Comparison of ENCODE assay signal across 1 cellular context in the genomic region with DNA sequence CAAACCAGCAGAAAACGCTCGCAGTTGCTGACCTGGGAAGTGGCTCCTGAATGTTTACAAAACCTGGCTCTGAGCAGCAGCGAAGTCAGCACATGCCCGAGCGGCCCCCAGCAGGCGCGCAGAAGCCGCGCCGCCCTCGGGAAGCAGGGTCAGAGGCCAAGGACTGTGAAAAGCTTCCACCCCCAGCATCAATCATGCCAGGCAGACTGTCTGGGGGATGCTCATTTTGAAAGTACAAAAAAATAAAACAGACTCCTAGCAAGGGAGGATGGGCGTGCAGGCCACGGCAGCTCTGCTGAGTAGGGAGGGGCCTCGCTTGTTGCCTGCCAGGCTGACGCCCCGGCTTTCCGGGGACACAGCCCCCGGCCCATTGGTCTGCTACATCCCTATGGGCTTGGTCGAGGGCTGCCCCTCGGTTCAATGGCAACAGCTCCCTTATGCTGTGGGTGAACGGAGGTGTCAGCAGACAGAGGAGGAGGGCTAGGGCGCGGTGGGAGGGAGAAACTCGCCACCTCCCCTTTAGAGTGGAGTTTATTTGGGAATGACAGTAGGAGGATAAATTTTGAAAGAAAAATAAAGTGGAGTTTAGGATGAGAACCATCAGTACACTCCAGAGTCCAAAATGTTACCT.
TF ChIP-seq lines count a peak whose summit lies in the region.

No MANE protein-coding gene starts in this region.

TF ChIP-seq in HepG2, 621 proteins besides CTCF, POLR2A, EP300 and RAD21 (continued from another document and continues in another):
- TF ChIP-seq, protein P1, sequence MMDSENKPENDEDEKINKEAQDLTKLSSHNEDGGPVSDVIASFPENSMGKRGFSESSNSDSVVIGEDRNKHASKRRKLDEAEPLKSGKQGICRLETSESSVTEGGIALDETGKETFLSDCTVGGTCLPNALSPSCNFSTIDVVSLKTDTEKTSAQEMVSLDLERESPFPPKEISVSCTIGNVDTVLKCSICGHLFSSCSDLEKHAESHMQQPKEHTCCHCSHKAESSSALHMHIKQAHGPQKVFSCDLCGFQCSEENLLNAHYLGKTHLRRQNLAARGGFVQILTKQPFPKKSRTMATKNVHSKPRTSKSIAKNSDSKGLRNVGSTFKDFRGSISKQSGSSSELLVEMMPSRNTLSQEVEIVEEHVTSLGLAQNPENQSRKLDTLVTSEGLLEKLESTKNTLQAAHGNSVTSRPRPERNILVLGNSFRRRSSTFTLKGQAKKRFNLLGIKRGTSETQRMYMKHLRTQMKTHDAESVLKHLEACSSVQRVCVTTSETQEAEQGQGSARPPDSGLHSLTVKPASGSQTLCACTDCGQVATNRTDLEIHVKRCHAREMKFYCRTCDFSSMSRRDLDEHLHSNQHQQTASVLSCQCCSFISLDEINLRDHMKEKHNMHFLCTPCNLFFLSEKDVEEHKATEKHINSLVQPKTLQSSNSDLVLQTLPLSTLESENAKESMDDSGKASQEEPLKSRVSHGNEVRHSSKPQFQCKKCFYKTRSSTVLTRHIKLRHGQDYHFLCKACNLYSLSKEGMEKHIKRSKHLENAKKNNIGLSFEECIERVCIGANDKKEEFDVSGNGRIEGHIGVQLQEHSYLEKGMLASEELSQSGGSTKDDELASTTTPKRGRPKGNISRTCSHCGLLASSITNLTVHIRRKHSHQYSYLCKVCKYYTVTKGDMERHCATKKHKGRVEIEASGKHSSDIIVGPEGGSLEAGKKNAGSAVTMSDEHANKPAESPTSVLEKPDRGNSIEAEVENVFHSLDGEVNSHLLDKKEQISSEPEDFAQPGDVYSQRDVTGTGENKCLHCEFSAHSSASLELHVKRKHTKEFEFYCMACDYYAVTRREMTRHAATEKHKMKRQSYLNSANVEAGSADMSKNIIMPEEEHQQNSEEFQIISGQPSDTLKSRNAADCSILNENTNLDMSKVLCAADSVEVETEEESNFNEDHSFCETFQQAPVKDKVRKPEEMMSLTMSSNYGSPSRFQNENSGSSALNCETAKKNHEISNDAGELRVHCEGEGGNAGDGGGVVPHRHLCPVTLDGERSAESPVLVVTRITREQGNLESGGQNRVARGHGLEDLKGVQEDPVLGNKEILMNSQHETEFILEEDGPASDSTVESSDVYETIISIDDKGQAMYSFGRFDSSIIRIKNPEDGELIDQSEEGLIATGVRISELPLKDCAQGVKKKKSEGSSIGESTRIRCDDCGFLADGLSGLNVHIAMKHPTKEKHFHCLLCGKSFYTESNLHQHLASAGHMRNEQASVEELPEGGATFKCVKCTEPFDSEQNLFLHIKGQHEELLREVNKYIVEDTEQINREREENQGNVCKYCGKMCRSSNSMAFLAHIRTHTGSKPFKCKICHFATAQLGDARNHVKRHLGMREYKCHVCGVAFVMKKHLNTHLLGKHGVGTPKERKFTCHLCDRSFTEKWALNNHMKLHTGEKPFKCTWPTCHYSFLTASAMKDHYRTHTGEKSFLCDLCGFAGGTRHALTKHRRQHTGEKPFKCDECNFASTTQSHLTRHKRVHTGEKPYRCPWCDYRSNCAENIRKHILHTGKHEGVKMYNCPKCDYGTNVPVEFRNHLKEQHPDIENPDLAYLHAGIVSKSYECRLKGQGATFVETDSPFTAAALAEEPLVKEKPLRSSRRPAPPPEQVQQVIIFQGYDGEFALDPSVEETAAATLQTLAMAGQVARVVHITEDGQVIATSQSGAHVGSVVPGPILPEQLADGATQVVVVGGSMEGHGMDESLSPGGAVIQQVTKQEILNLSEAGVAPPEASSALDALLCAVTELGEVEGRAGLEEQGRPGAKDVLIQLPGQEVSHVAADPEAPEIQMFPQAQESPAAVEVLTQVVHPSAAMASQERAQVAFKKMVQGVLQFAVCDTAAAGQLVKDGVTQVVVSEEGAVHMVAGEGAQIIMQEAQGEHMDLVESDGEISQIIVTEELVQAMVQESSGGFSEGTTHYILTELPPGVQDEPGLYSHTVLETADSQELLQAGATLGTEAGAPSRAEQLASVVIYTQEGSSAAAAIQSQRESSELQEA (CRISPR knock-in tag; IDR thresholded peaks at IDR 0.05; ENCODE audit: not compliant biosample characterization), result peak; percentile 97
- TF ChIP-seq, protein P2, sequence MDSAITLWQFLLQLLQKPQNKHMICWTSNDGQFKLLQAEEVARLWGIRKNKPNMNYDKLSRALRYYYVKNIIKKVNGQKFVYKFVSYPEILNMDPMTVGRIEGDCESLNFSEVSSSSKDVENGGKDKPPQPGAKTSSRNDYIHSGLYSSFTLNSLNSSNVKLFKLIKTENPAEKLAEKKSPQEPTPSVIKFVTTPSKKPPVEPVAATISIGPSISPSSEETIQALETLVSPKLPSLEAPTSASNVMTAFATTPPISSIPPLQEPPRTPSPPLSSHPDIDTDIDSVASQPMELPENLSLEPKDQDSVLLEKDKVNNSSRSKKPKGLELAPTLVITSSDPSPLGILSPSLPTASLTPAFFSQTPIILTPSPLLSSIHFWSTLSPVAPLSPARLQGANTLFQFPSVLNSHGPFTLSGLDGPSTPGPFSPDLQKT (CRISPR knock-in tag; IDR thresholded peaks at IDR 0.05; ENCODE audit: borderline replicate concordance), result peak; percentile 78; the same call in 1 of the 2 replicates
- TF ChIP-seq SOX5 (CRISPR knock-in tag; IDR thresholded peaks at IDR 0.05; ENCODE audit: borderline replicate concordance), result peak; percentile 86
- no peak for TF ChIP-seq RARG (CRISPR knock-in tag; IDR thresholded peaks at IDR 0.05; ENCODE audit: low read depth)
- TF ChIP-seq, protein P3, sequence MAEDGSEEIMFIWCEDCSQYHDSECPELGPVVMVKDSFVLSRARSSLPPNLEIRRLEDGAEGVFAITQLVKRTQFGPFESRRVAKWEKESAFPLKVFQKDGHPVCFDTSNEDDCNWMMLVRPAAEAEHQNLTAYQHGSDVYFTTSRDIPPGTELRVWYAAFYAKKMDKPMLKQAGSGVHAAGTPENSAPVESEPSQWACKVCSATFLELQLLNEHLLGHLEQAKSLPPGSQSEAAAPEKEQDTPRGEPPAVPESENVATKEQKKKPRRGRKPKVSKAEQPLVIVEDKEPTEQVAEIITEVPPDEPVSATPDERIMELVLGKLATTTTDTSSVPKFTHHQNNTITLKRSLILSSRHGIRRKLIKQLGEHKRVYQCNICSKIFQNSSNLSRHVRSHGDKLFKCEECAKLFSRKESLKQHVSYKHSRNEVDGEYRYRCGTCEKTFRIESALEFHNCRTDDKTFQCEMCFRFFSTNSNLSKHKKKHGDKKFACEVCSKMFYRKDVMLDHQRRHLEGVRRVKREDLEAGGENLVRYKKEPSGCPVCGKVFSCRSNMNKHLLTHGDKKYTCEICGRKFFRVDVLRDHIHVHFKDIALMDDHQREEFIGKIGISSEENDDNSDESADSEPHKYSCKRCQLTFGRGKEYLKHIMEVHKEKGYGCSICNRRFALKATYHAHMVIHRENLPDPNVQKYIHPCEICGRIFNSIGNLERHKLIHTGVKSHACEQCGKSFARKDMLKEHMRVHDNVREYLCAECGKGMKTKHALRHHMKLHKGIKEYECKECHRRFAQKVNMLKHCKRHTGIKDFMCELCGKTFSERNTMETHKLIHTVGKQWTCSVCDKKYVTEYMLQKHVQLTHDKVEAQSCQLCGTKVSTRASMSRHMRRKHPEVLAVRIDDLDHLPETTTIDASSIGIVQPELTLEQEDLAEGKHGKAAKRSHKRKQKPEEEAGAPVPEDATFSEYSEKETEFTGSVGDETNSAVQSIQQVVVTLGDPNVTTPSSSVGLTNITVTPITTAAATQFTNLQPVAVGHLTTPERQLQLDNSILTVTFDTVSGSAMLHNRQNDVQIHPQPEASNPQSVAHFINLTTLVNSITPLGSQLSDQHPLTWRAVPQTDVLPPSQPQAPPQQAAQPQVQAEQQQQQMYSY (CRISPR knock-in tag; IDR thresholded peaks at IDR 0.05), result peak; percentile 79; the same call in 1 of the 2 replicates
- TF ChIP-seq, protein P4, sequence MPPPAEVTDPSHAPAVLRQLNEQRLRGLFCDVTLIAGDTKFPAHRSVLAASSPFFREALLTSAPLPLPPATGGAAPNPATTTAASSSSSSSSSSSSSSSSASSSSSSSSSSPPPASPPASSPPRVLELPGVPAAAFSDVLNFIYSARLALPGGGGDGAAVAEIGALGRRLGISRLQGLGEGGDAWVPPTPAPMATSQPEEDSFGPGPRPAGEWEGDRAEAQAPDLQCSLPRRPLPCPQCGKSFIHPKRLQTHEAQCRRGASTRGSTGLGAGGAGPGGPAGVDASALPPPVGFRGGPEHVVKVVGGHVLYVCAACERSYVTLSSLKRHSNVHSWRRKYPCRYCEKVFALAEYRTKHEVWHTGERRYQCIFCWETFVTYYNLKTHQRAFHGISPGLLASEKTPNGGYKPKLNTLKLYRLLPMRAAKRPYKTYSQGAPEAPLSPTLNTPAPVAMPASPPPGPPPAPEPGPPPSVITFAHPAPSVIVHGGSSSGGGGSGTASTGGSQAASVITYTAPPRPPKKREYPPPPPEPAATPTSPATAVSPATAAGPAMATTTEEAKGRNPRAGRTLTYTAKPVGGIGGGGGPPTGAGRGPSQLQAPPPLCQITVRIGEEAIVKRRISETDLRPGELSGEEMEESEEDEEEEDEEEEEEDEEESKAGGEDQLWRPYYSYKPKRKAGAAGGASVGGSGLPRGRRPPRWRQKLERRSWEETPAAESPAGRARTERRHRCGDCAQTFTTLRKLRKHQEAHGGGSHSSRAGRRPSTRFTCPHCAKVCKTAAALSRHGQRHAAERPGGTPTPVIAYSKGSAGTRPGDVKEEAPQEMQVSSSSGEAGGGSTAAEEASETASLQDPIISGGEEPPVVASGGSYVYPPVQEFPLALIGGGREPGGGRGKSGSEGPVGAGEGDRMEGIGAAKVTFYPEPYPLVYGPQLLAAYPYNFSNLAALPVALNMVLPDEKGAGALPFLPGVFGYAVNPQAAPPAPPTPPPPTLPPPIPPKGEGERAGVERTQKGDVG (CRISPR knock-in tag; IDR thresholded peaks at IDR 0.05; ENCODE audit: borderline replicate concordance), result peak; percentile 73; the same call in 1 of the 2 replicates
- TF ChIP-seq ARID2 (CRISPR knock-in tag; IDR thresholded peaks at IDR 0.05; ENCODE audit: borderline replicate concordance), result peak; percentile 96; the same call in 1 of the 2 replicates
- TF ChIP-seq BRCA1 (CRISPR knock-in tag; IDR thresholded peaks at IDR 0.05), result peak; percentile 99
- TF ChIP-seq ZNF326 (CRISPR knock-in tag; IDR thresholded peaks at IDR 0.05; ENCODE audit: borderline replicate concordance), result no peak
- peak; percentile 96 for TF ChIP-seq ZBTB38 (CRISPR knock-in tag; IDR thresholded peaks at IDR 0.05)
- TF ChIP-seq, protein P5, sequence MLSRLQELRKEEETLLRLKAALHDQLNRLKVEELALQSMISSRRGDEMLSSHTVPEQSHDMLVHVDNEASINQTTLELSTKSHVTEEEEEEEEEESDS (CRISPR knock-in tag; IDR thresholded peaks at IDR 0.05; ENCODE audit: borderline replicate concordance), result peak; percentile 90; the same call in 1 of the 2 replicates
- peak; percentile 99 for TF ChIP-seq ZNF552 (CRISPR knock-in tag; IDR thresholded peaks at IDR 0.05; ENCODE audit: borderline replicate concordance)
- TF ChIP-seq, protein P6, sequence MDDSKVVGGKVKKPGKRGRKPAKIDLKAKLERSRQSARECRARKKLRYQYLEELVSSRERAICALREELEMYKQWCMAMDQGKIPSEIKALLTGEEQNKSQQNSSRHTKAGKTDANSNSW (CRISPR knock-in tag; IDR thresholded peaks at IDR 0.05; ENCODE audit: borderline replicate concordance), result peak; percentile 98
- TF ChIP-seq TGIF2 (CRISPR knock-in tag; IDR thresholded peaks at IDR 0.05), result peak; percentile 89
- TF ChIP-seq ZNF670 (CRISPR knock-in tag; IDR thresholded peaks at IDR 0.05; ENCODE audit: borderline replicate concordance), result peak; percentile 82; the same call in 1 of the 2 replicates
- TF ChIP-seq, protein P7, sequence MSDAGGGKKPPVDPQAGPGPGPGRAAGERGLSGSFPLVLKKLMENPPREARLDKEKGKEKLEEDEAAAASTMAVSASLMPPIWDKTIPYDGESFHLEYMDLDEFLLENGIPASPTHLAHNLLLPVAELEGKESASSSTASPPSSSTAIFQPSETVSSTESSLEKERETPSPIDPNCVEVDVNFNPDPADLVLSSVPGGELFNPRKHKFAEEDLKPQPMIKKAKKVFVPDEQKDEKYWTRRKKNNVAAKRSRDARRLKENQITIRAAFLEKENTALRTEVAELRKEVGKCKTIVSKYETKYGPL (CRISPR knock-in tag; IDR thresholded peaks at IDR 0.05), result peak; percentile 89
- peak; percentile 72; the same call in 1 of the 2 replicates for TF ChIP-seq JUND (CRISPR knock-in tag; IDR thresholded peaks at IDR 0.05)
- no peak for TF ChIP-seq HDAC6 (IDR thresholded peaks at IDR 0.05; ENCODE audit: low read depth, low read length)
- TF ChIP-seq, protein P8, sequence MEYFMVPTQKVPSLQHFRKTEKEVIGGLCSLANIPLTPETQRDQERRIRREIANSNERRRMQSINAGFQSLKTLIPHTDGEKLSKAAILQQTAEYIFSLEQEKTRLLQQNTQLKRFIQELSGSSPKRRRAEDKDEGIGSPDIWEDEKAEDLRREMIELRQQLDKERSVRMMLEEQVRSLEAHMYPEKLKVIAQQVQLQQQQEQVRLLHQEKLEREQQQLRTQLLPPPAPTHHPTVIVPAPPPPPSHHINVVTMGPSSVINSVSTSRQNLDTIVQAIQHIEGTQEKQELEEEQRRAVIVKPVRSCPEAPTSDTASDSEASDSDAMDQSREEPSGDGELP (IDR thresholded peaks at IDR 0.05; ENCODE audit: borderline replicate concordance, low read depth), result no peak
- TF ChIP-seq KDM6A (CRISPR knock-in tag; IDR thresholded peaks at IDR 0.05; ENCODE audit: low read depth), result peak; percentile 61
- TF ChIP-seq ZFP36L2 (CRISPR knock-in tag; IDR thresholded peaks at IDR 0.05), result peak; percentile 94; the same call in 1 of the 2 replicates
- 0 out of 2 replicates have a peak, but pooled peaks have one; percentile 82 for TF ChIP-seq MYNN (CRISPR knock-in tag; IDR thresholded peaks at IDR 0.05; ENCODE audit: low read depth)
- peak; percentile 94; the same call in 1 of the 2 replicates for TF ChIP-seq ZNF235 (CRISPR knock-in tag; IDR thresholded peaks at IDR 0.05; ENCODE audit: borderline replicate concordance)
- peak; percentile 96 for TF ChIP-seq ZNF747 (CRISPR knock-in tag; IDR thresholded peaks at IDR 0.05; ENCODE audit: borderline replicate concordance)
- TF ChIP-seq PAF1 (CRISPR knock-in tag; IDR thresholded peaks at IDR 0.05), result no peak
- TF ChIP-seq ZFP1 (CRISPR knock-in tag; IDR thresholded peaks at IDR 0.05), result peak; percentile 76; the same call in 1 of the 2 replicates
- TF ChIP-seq RARA (CRISPR knock-in tag; IDR thresholded peaks at IDR 0.05), result peak; percentile 79
- TF ChIP-seq, protein P9, sequence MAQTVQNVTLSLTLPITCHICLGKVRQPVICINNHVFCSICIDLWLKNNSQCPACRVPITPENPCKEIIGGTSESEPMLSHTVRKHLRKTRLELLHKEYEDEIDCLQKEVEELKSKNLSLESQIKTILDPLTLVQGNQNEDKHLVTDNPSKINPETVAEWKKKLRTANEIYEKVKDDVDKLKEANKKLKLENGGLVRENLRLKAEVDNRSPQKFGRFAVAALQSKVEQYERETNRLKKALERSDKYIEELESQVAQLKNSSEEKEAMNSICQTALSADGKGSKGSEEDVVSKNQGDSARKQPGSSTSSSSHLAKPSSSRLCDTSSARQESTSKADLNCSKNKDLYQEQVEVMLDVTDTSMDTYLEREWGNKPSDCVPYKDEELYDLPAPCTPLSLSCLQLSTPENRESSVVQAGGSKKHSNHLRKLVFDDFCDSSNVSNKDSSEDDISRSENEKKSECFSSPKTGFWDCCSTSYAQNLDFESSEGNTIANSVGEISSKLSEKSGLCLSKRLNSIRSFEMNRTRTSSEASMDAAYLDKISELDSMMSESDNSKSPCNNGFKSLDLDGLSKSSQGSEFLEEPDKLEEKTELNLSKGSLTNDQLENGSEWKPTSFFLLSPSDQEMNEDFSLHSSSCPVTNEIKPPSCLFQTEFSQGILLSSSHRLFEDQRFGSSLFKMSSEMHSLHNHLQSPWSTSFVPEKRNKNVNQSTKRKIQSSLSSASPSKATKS (CRISPR knock-in tag; IDR thresholded peaks at IDR 0.05), result no peak
- peak; percentile 96 for TF ChIP-seq ZNF441 (CRISPR knock-in tag; IDR thresholded peaks at IDR 0.05; ENCODE audit: borderline replicate concordance)
- TF ChIP-seq BORCS8-MEF2B (CRISPR knock-in tag; IDR thresholded peaks at IDR 0.05), result peak; percentile 98
- TF ChIP-seq NCOA2 (CRISPR knock-in tag; IDR thresholded peaks at IDR 0.05), result peak; percentile 87
- 0 out of 2 replicates have a peak, but pooled peaks have one; percentile 61 for TF ChIP-seq CC2D1A (CRISPR knock-in tag; IDR thresholded peaks at IDR 0.05)
- TF ChIP-seq ZNF761 (CRISPR knock-in tag; conservative IDR thresholded peaks at IDR 0.05), result 0 out of 2 replicates have a peak, but pooled peaks have one; percentile 22
